In the genomic region with DNA sequence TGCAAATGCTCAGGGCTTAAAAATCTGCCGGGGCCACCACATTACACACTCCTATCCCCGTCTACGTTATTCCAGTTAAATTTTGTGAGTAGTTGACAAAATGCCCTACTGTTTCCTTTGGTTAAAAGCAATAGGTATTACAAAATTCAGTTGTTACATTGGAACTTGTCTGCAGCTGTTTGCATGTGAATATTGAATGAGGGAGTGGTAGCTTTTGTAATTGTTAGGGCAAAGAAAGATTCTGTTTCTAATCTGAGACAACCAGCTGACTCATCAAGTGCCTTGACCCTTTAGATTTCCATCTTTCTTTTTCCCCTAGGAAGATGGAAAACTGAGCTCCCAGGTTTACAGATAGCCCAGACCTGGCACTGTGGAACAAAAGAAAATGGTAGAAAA, we compare ENCODE assay signal across 8 cellular contexts. TPM values are rescaled to one million over a fixed set of nuclear protein-coding genes. Genes with fewer than 3 reads are reported as not detected.
A peak's percentile ranks its signal among the peaks of the same experiment; 100 is the strongest.
DNase-seq lines count a peak whose midpoint lies in the region; ATAC-seq, FAIRE-seq and TF ChIP-seq lines count a peak whose summit lies in the region.

No MANE protein-coding gene starts in this region.

- H3K36me3 Mint-ChIP-seq in activated CD4-positive, alpha-beta memory T cell treated with anti-CD3 and anti-CD28 coated beads, Interleukin-2, amount 10 ng/mL, durations not matched to agents 7 days and 5 days (ENCODE audit: low read depth), result peaks cover 26% of the 10 kb centered on the region
- peaks cover 13% of the 10 kb centered on the region for H3K36me3 Mint-ChIP-seq in activated CD4-positive, alpha-beta memory T cell treated with anti-CD3 and anti-CD28 coated beads for 36 hours
- H3K36me3 Mint-ChIP-seq in activated T-helper 17 cell treated with anti-CD3 and anti-CD28 coated beads, Interleukin-2, amount 50 U/mL, for 72 hours (ENCODE audit: low read depth), result peaks cover 35% of the 10 kb centered on the region

- TF ChIP-seq EP300 in tibial nerve (IDR thresholded peaks at IDR 0.05), result no peak

- TF ChIP-seq POLR2A in tibial nerve (IDR thresholded peaks at IDR 0.05), result no peak

- H3K9me1 ChIP-seq in keratinocyte (ENCODE audit: control insufficient read depth, extremely low read depth, insufficient read depth, low read length), result peaks cover 6% of the 10 kb centered on the region

- peak overlapping the region; percentile 25 for H3K9ac ChIP-seq in keratinocyte (ENCODE audit: control insufficient read depth, extremely low read depth, insufficient read depth, low read length)

- intact Hi-C loops in activated CD4-positive, alpha-beta memory T cell treated with anti-CD3 and anti-CD28 coated beads for 36 hours (cut with micrococcal nuclease), result loop anchor here (2.0 to 10.0 kb wide), 2 partner anchors 34 to 142 kb away; a partner anchor contains a TSS

- H3K27me3 Mint-ChIP-seq in activated CD4-positive, alpha-beta memory T cell treated with anti-CD3 and anti-CD28 coated beads, Interleukin-2, amount 10 ng/mL, durations not matched to agents 7 days and 5 days, result no peaks in the 10 kb centered on the region
- H3K27me3 Mint-ChIP-seq in activated CD4-positive, alpha-beta memory T cell treated with anti-CD3 and anti-CD28 coated beads for 36 hours, result no peaks in the 10 kb centered on the region
- H3K27me3 Mint-ChIP-seq in activated T-helper 17 cell treated with anti-CD3 and anti-CD28 coated beads, Interleukin-2, amount 50 U/mL, for 72 hours, result no peaks in the 10 kb centered on the region

- TF ChIP-seq CTCF in keratinocyte (optimal IDR thresholded peaks at IDR 0.05 in 1 of 3, IDR thresholded peaks at IDR 0.05 in 1 of 3, conservative IDR thresholded peaks at IDR 0.05 in 1 of 3; ENCODE audit: extremely low read depth in 1 of 3, insufficient read depth in 2 of 3, low read length in 3 of 3) (no peak), tibial nerve (IDR thresholded peaks at IDR 0.05) (no peak)

- 16 to 18% methylated on average over 3 of the region's 3 CpGs for WGBS in tibial nerve, 2 donors

- H3K4me2 ChIP-seq in keratinocyte (ENCODE audit: control insufficient read depth, extremely low read depth, insufficient read depth, low read depth, low read length), result peak overlapping the region; percentile 60

- H3K4me1 ChIP-seq in keratinocyte (ENCODE audit: control insufficient read depth, extremely low read depth, insufficient read depth, low read length) (peaks cover 41% of the 10 kb centered on the region), tibial nerve (peaks cover 6 to 74% (median 42%) of the 10 kb centered on the region in 4 donors)

- H3K27ac ChIP-seq in keratinocyte (ENCODE audit: control insufficient read depth, insufficient read depth, low read length) (peak overlapping the region; percentile 10), tibial nerve (peak overlapping the region in 3 of 4 donors; percentile 34 to 75 (median 57))

- H3K9me3 ChIP-seq in keratinocyte (ENCODE audit: control insufficient read depth, low read depth, low read length) (no peaks in the 10 kb centered on the region), tibial nerve (no peaks in the 10 kb centered on the region)

- dilution Hi-C loops in keratinocyte (cut with MboI; ENCODE audit: extremely low pct_ligation_motif_present, low sequenced_read_pairs), result no loop called here

- H3K9me3 Mint-ChIP-seq in activated CD4-positive, alpha-beta memory T cell treated with anti-CD3 and anti-CD28 coated beads, Interleukin-2, amount 10 ng/mL, durations not matched to agents 7 days and 5 days, result no peaks in the 10 kb centered on the region
- H3K9me3 Mint-ChIP-seq in activated CD4-positive, alpha-beta memory T cell treated with anti-CD3 and anti-CD28 coated beads for 36 hours, result no peaks in the 10 kb centered on the region
- H3K9me3 Mint-ChIP-seq in activated T-helper 17 cell treated with anti-CD3 and anti-CD28 coated beads, Interleukin-2, amount 50 U/mL, for 72 hours, result no peaks in the 10 kb centered on the region

- H3K4me1 Mint-ChIP-seq in activated CD4-positive, alpha-beta memory T cell treated with anti-CD3 and anti-CD28 coated beads, Interleukin-2, amount 10 ng/mL, durations not matched to agents 7 days and 5 days, result peaks cover 54% of the 10 kb centered on the region
- peaks cover 60% of the 10 kb centered on the region for H3K4me1 Mint-ChIP-seq in activated CD4-positive, alpha-beta memory T cell treated with anti-CD3 and anti-CD28 coated beads for 36 hours (ENCODE audit: low read depth)
- H3K4me1 Mint-ChIP-seq in activated T-helper 17 cell treated with anti-CD3 and anti-CD28 coated beads, Interleukin-2, amount 50 U/mL, for 72 hours, result peaks cover 38% of the 10 kb centered on the region

- CTCF ChIA-PET in activated CD4-positive, alpha-beta memory T cell treated with anti-CD3 and anti-CD28 coated beads, Interleukin-2, amount 10 ng/mL, durations not matched to agents 7 days and 5 days (lab: Charles Lee), result interaction anchor here (0.7 to 4.0 kb wide), 22 partner anchors 8 to 329 kb away, joined by 3 to 32 read pairs (median 4); a partner anchor contains a TSS
- CTCF ChIA-PET in activated CD4-positive, alpha-beta memory T cell treated with anti-CD3 and anti-CD28 coated beads for 36 hours (lab: Charles Lee), result interaction anchor here (0.7 to 4.9 kb wide), 31 partner anchors 8 to 446 kb away, joined by 3 to 61 read pairs (median 5); a partner anchor contains a TSS

- H3K27ac Mint-ChIP-seq in activated CD4-positive, alpha-beta memory T cell treated with anti-CD3 and anti-CD28 coated beads, Interleukin-2, amount 10 ng/mL, durations not matched to agents 7 days and 5 days, result peak overlapping the region; percentile 62
- no peak overlapping the region for H3K27ac Mint-ChIP-seq in activated CD4-positive, alpha-beta memory T cell treated with anti-CD3 and anti-CD28 coated beads for 36 hours
- H3K27ac Mint-ChIP-seq in activated T-helper 17 cell treated with anti-CD3 and anti-CD28 coated beads, Interleukin-2, amount 50 U/mL, for 72 hours, result peak overlapping the region; percentile 23

- H3K36me3 ChIP-seq in keratinocyte (ENCODE audit: control insufficient read depth in 2 of 2, extremely low read depth in 1 of 2, insufficient read depth in 2 of 2, low read length in 2 of 2) (peaks cover 10 to 12% of the 10 kb centered on the region in 2 experiments), tibial nerve (peaks cover 0 to 14% (median 4%) of the 10 kb centered on the region in 3 donors)

- DNase-seq in activated CD4-positive, alpha-beta memory T cell treated with anti-CD3 and anti-CD28 coated beads, Interleukin-2, amount 10 ng/mL, durations not matched to agents 7 days and 5 days, result no peak
- DNase-seq in activated CD4-positive, alpha-beta memory T cell treated with anti-CD3 and anti-CD28 coated beads for 36 hours, result no peak
- no peak for DNase-seq in keratinocyte (ENCODE audit: low read depth, low spot score)
- DNase-seq in tibial nerve (ENCODE audit: low spot score in 2 of 2), result no peak
- no peak for DNase-seq in NCI-H2107 (lab: John Stamatoyannopoulos, UW)
- DNase-seq in DMS53 (lab: John Stamatoyannopoulos, UW), result no peak
- no peak for DNase-seq in foreskin melanocyte

- H3K79me2 ChIP-seq in keratinocyte (ENCODE audit: control insufficient read depth, insufficient read depth, low read length), result peaks cover 44% of the 10 kb centered on the region

- no peak for FAIRE-seq in keratinocyte (lab: Jason Lieb, UNC)

- POLR2A ChIA-PET in activated CD4-positive, alpha-beta memory T cell treated with anti-CD3 and anti-CD28 coated beads, Interleukin-2, amount 10 ng/mL, durations not matched to agents 7 days and 5 days (lab: Charles Lee), result interaction anchor here (0.6 to 2.0 kb wide), 10 partner anchors 13 to 139 kb away, joined by 3 to 10 read pairs (median 5); a partner anchor contains a TSS
- POLR2A ChIA-PET in activated CD4-positive, alpha-beta memory T cell treated with anti-CD3 and anti-CD28 coated beads for 36 hours (lab: Charles Lee), result interaction anchor here (0.6 to 1.3 kb wide), 3 partner anchors 27 to 74 kb away, joined by 3 to 6 read pairs (median 3); no protein-coding TSS in a partner anchor

- no peak for ATAC-seq in activated T-helper 17 cell treated with anti-CD3 and anti-CD28 coated beads, Interleukin-2, amount 50 U/mL, for 72 hours (replicated peaks)

- H3K27me3 ChIP-seq in keratinocyte (ENCODE audit: control insufficient read depth, extremely low read depth, insufficient read depth, low read length), result no peaks in the 10 kb centered on the region
- H3K27me3 ChIP-seq in tibial nerve, result no peaks in the 10 kb centered on the region

- H3K4me3 Mint-ChIP-seq in activated CD4-positive, alpha-beta memory T cell treated with anti-CD3 and anti-CD28 coated beads, Interleukin-2, amount 10 ng/mL, durations not matched to agents 7 days and 5 days, result no peak overlapping the region
- H3K4me3 Mint-ChIP-seq in activated CD4-positive, alpha-beta memory T cell treated with anti-CD3 and anti-CD28 coated beads for 36 hours, result no peak overlapping the region
- H3K4me3 Mint-ChIP-seq in activated T-helper 17 cell treated with anti-CD3 and anti-CD28 coated beads, Interleukin-2, amount 50 U/mL, for 72 hours, result no peak overlapping the region

- H3K4me3 ChIP-seq in keratinocyte (ENCODE audit: control insufficient read depth in 2 of 3, extremely low read depth in 1 of 3, insufficient read depth in 2 of 3, low read depth in 1 of 3, low read length in 3 of 3) (no peak overlapping the region), tibial nerve (no peak overlapping the region)

- H4K20me1 ChIP-seq in keratinocyte (ENCODE audit: control insufficient read depth, extremely low read depth, insufficient read depth, low read length), result peaks cover 19% of the 10 kb centered on the region

- no peak overlapping the region for H2AFZ ChIP-seq in keratinocyte (ENCODE audit: control insufficient read depth, low read length)

RNA-seq across cellular contexts. Expression of a gene that starts 30.2 kb away (rescaled TPM):
- total RNA-seq in activated CD4-positive, alpha-beta memory T cell treated with anti-CD3 and anti-CD28 coated beads, Interleukin-2, amount 10 ng/mL, durations not matched to agents 7 days and 5 days, result 10 to 100 TPM; 33.3 to 35.2 TPM
- total RNA-seq in activated CD4-positive, alpha-beta memory T cell treated with anti-CD3 and anti-CD28 coated beads for 36 hours, result 10 to 100 TPM; 20.3 to 22.2 TPM
- 10 to 100 TPM; 26.7 to 42.4 TPM for total RNA-seq in activated T-helper 17 cell treated with anti-CD3 and anti-CD28 coated beads, Interleukin-2, amount 50 U/mL, for 72 hours
- polyA plus RNA-seq in keratinocyte, result 3.2 to 6.0 TPM (median 4.9 TPM) in 3 replicates
- 2.4 TPM for polyA plus RNA-seq in keratinocyte (2011; ENCODE audit: low read depth)
- polyA plus RNA-seq in keratinocyte (2011; cell fraction: cytosol; rRNA removed), result 4.4 and 4.7 TPM in 2 replicates
- 13.0 and 14.7 TPM in 2 replicates for polyA plus RNA-seq in keratinocyte (2011; cell fraction: nucleus; rRNA removed)
- polyA plus RNA-seq in keratinocyte (2012; ENCODE audit: low replicate concordance), result 7.6 and 10.0 TPM in 2 replicates
- polyA minus RNA-seq in keratinocyte, result 4.4 to 22.6 TPM (median 7.3 TPM) in 3 replicates
- 4.8 TPM for polyA minus RNA-seq in keratinocyte (2011; cell fraction: cytosol; rRNA and poly(A)+ RNA removed)
- polyA minus RNA-seq in keratinocyte (2011; cell fraction: nucleus; rRNA and poly(A)+ RNA removed), result 9.1 and 11.9 TPM in 2 replicates
- 10 to 100 TPM; 27.0 to 38.1 (median 31.9) TPM for total RNA-seq in tibial nerve

RNA-seq across cellular contexts. Expression of a gene that starts 31.0 kb away (rescaled TPM):
- 1 to 10 TPM; 2.1 to 3.3 TPM for total RNA-seq in activated CD4-positive, alpha-beta memory T cell treated with anti-CD3 and anti-CD28 coated beads, Interleukin-2, amount 10 ng/mL, durations not matched to agents 7 days and 5 days
- 1 to 10 TPM in 1 of 2 experiments, under 1 TPM in 1; 0.48 to 1.1 TPM for total RNA-seq in activated CD4-positive, alpha-beta memory T cell treated with anti-CD3 and anti-CD28 coated beads for 36 hours
- 1 to 10 TPM; 1.3 to 1.4 TPM for total RNA-seq in activated T-helper 17 cell treated with anti-CD3 and anti-CD28 coated beads, Interleukin-2, amount 50 U/mL, for 72 hours
- 0.30 TPM in 1 of 3 replicates, not detected in the others for polyA plus RNA-seq in keratinocyte
- not detected for polyA plus RNA-seq in keratinocyte (2011; ENCODE audit: low read depth)
- 0.27 TPM in 1 of 2 replicates, not detected in the other for polyA plus RNA-seq in keratinocyte (2011; cell fraction: cytosol; rRNA removed)
- polyA plus RNA-seq in keratinocyte (2011; cell fraction: nucleus; rRNA removed), result not detected in 2 replicates
- polyA plus RNA-seq in keratinocyte (2012; ENCODE audit: low replicate concordance), result 0.32 and 0.61 TPM in 2 replicates
- polyA minus RNA-seq in keratinocyte, result not detected in 3 replicates
- polyA minus RNA-seq in keratinocyte (2011; cell fraction: cytosol; rRNA and poly(A)+ RNA removed), result not detected
- polyA minus RNA-seq in keratinocyte (2011; cell fraction: nucleus; rRNA and poly(A)+ RNA removed), result not detected in 2 replicates
- 10 to 100 TPM in 2 of 4 donors, 1 to 10 TPM in 2; 7.6 to 38.6 (median 18.4) TPM for total RNA-seq in tibial nerve

RNA-seq across cellular contexts. Expression of a gene that starts 43.9 kb away (rescaled TPM):
- 10 to 100 TPM; 94.8 to 95.7 TPM for total RNA-seq in activated CD4-positive, alpha-beta memory T cell treated with anti-CD3 and anti-CD28 coated beads, Interleukin-2, amount 10 ng/mL, durations not matched to agents 7 days and 5 days
- 10 to 100 TPM; 95.8 to 96.8 TPM for total RNA-seq in activated CD4-positive, alpha-beta memory T cell treated with anti-CD3 and anti-CD28 coated beads for 36 hours
- 10 to 100 TPM; 56.1 to 68.5 TPM for total RNA-seq in activated T-helper 17 cell treated with anti-CD3 and anti-CD28 coated beads, Interleukin-2, amount 50 U/mL, for 72 hours
- polyA plus RNA-seq in keratinocyte, result 69.8 to 173 TPM (median 89.1 TPM) in 3 replicates
- 177 TPM for polyA plus RNA-seq in keratinocyte (2011; ENCODE audit: low read depth)
- polyA plus RNA-seq in keratinocyte (2011; cell fraction: cytosol; rRNA removed), result 126 and 152 TPM in 2 replicates
- polyA plus RNA-seq in keratinocyte (2011; cell fraction: nucleus; rRNA removed), result 227 and 261 TPM in 2 replicates
- 106 and 109 TPM in 2 replicates for polyA plus RNA-seq in keratinocyte (2012; ENCODE audit: low replicate concordance)
- 108 to 245 TPM (median 131 TPM) in 3 replicates for polyA minus RNA-seq in keratinocyte
- polyA minus RNA-seq in keratinocyte (2011; cell fraction: cytosol; rRNA and poly(A)+ RNA removed), result 213 TPM
- polyA minus RNA-seq in keratinocyte (2011; cell fraction: nucleus; rRNA and poly(A)+ RNA removed), result 109 and 127 TPM in 2 replicates
- total RNA-seq in tibial nerve, result 100 to 1,000 TPM in 1 of 4 donors, 10 to 100 TPM in 3; 52.7 to 153 (median 91.0) TPM

RNA-seq across cellular contexts. Expression of a gene that starts 57.9 kb away (rescaled TPM):
- 100 to 1,000 TPM; 178 to 183 TPM for total RNA-seq in activated CD4-positive, alpha-beta memory T cell treated with anti-CD3 and anti-CD28 coated beads, Interleukin-2, amount 10 ng/mL, durations not matched to agents 7 days and 5 days
- total RNA-seq in activated CD4-positive, alpha-beta memory T cell treated with anti-CD3 and anti-CD28 coated beads for 36 hours, result 100 to 1,000 TPM; 127 to 130 TPM
- total RNA-seq in activated T-helper 17 cell treated with anti-CD3 and anti-CD28 coated beads, Interleukin-2, amount 50 U/mL, for 72 hours, result 100 to 1,000 TPM; 130 to 188 TPM
- polyA plus RNA-seq in keratinocyte, result 75.7 to 170 TPM (median 116 TPM) in 3 replicates
- 213 TPM for polyA plus RNA-seq in keratinocyte (2011; ENCODE audit: low read depth)
- 114 and 159 TPM in 2 replicates for polyA plus RNA-seq in keratinocyte (2011; cell fraction: cytosol; rRNA removed)
- polyA plus RNA-seq in keratinocyte (2011; cell fraction: nucleus; rRNA removed), result 252 and 279 TPM in 2 replicates
- polyA plus RNA-seq in keratinocyte (2012; ENCODE audit: low replicate concordance), result 242 and 584 TPM in 2 replicates
- polyA minus RNA-seq in keratinocyte, result 75.7 to 129 TPM (median 109 TPM) in 3 replicates
- 346 TPM for polyA minus RNA-seq in keratinocyte (2011; cell fraction: cytosol; rRNA and poly(A)+ RNA removed)
- 576 and 665 TPM in 2 replicates for polyA minus RNA-seq in keratinocyte (2011; cell fraction: nucleus; rRNA and poly(A)+ RNA removed)
- total RNA-seq in tibial nerve, result 100 to 1,000 TPM; 408 to 463 (median 452) TPM
